Comparison of ENCODE assay signal across 16 cellular contexts in the genomic region with DNA sequence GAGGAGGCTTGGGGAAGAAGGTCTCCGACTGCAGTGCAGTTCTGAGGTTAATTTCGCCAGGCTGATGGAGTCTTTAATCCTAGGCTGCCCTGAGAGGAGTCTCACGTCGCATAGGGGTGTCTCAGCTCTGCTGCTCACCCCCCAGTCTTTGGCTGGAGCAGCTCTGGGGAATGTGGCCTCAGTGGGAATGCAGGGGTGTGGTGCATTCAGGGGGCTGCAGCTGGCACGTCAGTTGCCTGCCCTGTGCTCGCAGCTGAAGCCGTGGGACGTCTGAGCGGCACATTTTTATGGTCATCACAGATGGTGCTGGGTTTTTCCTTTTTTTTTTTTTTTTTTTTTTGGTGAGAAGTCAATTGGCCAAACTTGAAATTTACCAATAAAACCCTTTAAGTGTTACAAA. TPM values are rescaled to one million over a fixed set of nuclear protein-coding genes. Genes with fewer than 3 reads are reported as not detected.
"Had no signal": no experiment of that assay in that cellular context is flagged by ENCODE, and none has a peak within 500 bp of the region (broad histone marks: within the 10 kb centered on the region; RNA-seq: fewer than 3 reads in every experiment).

No MANE protein-coding gene starts in this region.

- FAIRE-seq: colon, keratinocyte, urothelium cell line had no signal

- H3K4me1 ChIP-seq: sigmoid colon had no signal

- H3K27me3 ChIP-seq: esophagus muscularis mucosa, sigmoid colon had no signal

- DNase-seq: effector memory CD8-positive, alpha-beta T cell; immature natural killer cell; mesendoderm; naive thymus-derived CD8-positive, alpha-beta T cell; sigmoid colon; stimulated activated CD4-positive, alpha-beta T cell treated with anti-CD3 and anti-CD28 coated beads, Interleukin-2, amount 100 ng/mL, for 48 hours; stimulated activated naive CD4-positive, alpha-beta T cell treated with Interleukin-2 at 50 U/mL for 16 hours had no signal

- H3K4me2 ChIP-seq: smooth muscle cell had no signal

- H3K36me3 ChIP-seq: neutrophil, sigmoid colon had no signal

- ATAC-seq: effector memory CD8-positive, alpha-beta T cell; naive thymus-derived CD8-positive, alpha-beta T cell had no signal

- H3K9me3 ChIP-seq: esophagus muscularis mucosa, neutrophil, sigmoid colon had no signal

- H3K27ac ChIP-seq: epithelial cell of prostate, esophagus muscularis mucosa, neutrophil, sigmoid colon had no signal

- H3K4me3 ChIP-seq: esophagus muscularis mucosa, sigmoid colon, smooth muscle cell had no signal

RNA-seq across cellular contexts. Expression of gene ACTN2, which starts 38.2 kb away (rescaled TPM):
- total RNA-seq: fibroblast of villous mesenchyme, osteoblast, smooth muscle cell had no signal
- polyA plus RNA-seq: immature natural killer cell; keratinocyte; naive thymus-derived CD8-positive, alpha-beta T cell; smooth muscle cell had no signal
